ENCODE assay signal across 1 cellular context in genomic region chr17:28131592-28131991, GRCh38.
TF ChIP-seq lines count a peak whose summit lies in the region.

No MANE protein-coding gene starts in this region.

TF ChIP-seq in SK-N-SH, 30 proteins besides CTCF, POLR2A, EP300 and RAD21 (continued from another document):
- TF ChIP-seq USF2 (IDR thresholded peaks at IDR 0.05; ENCODE audit: borderline replicate concordance, low read depth, low read length) (no peak), GATA2 (CRISPR knock-in tag; IDR thresholded peaks at IDR 0.05) (no peak), PBX3 (IDR thresholded peaks at IDR 0.05) (no peak), MAX (IDR thresholded peaks at IDR 0.05; ENCODE audit: low read depth) (no peak), TCF12 (IDR thresholded peaks at IDR 0.05) (no peak)
